ENCODE assay signal across 1 cellular context in the genomic region with DNA sequence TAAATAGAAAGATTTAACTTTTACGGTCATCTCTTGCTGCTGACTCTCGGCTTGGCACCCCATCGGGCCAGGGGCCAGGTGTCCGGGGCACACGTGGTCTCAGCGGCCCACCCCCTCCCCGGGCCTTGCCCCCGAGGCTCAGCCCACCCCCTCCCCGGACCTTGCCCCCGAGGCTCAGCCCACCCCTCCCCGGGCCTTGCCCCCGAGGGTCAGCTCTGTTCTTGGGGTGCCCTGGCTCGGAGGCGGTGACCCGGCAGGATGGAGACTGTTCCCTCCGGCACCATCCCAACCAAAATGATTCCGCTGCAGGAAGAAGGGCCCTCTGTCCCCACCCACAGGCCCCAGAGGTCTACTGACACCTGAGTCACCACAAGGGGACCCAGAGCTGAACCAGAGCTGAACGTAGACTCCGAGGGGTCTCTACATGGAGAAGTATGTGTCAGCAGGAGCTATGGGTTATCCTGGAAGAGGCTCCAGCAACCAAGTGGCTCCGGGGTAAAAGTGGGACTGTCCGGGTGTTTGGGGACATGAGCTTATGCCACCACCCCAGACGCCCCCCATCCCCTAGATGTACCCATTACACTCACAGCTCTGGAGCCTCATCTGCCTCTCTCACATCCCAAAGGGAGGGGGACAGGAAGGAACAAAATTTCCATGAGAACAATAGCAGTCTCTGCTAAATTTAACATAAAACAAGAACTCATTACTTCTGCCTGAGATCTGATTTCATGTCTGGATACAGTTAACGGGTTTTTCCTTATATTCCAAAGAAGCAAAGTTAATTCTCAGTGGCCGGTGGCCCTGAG.
TF ChIP-seq lines count a peak whose summit lies in the region.

No MANE protein-coding gene starts in this region.

TF ChIP-seq in IMR-90, 13 proteins besides CTCF, POLR2A, EP300 and RAD21 (continued from another document):
- TF ChIP-seq BHLHE40 (IDR thresholded peaks at IDR 0.05; ENCODE audit: low read depth, low read length) (no peak), MAFK (IDR thresholded peaks at IDR 0.05; ENCODE audit: low read depth, low read length) (no peak)
